In genomic region chr9:129415954-129416651, GRCh38 we compare ENCODE assay signal across 10 cellular contexts.
DNase-seq lines count a peak whose midpoint lies in the region; ATAC-seq and TF ChIP-seq lines count a peak whose summit lies in the region.
"Had no signal": no experiment of that assay in that cellular context is flagged by ENCODE, and none has a peak within 500 bp of the region (broad histone marks: within the 10 kb centered on the region; RNA-seq: fewer than 3 reads in every experiment).

No MANE protein-coding gene starts in this region.

- CTCF ChIA-PET in activated CD4-positive, alpha-beta T cell treated with anti-CD3 and anti-CD28 coated beads, Interleukin-2, amount 10 ng/mL, durations not matched to agents 7 days and 5 days (lab: Charles Lee) = interaction anchor here (0.9 to 1.5 kb wide), 3 partner anchors 15 to 274 kb away, joined by 3 to 5 read pairs (median 3); no protein-coding TSS in a partner anchor

- peak overlapping the region; percentile 54 for H3K27ac Mint-ChIP-seq in activated CD4-positive, alpha-beta T cell treated with anti-CD3 and anti-CD28 coated beads, Interleukin-2, amount 10 ng/mL, durations not matched to agents 7 days and 5 days
- H3K27ac Mint-ChIP-seq in endothelial cell (ENCODE audit: unreplicated experiment) = peak overlapping the region; percentile 75

- H3K4me3 ChIP-seq in sigmoid colon = no peak overlapping the region
- H3K4me3 ChIP-seq in lower lobe of right lung = no peak overlapping the region

- H3K4me1 ChIP-seq in sigmoid colon (peaks cover 0 to 38% (median 30%) of the 10 kb centered on the region in 4 donors), lower lobe of right lung (peaks cover 32% of the 10 kb centered on the region)

- WGBS in sigmoid colon, 2 donors = 46 to 62% methylated on average over 25 of the region's 25 CpGs

- H3K9me3 ChIP-seq in sigmoid colon (no peaks in the 10 kb centered on the region), lower lobe of right lung (no peaks in the 10 kb centered on the region)

- POLR2A ChIA-PET in activated CD4-positive, alpha-beta T cell treated with anti-CD3 and anti-CD28 coated beads, Interleukin-2, amount 10 ng/mL, durations not matched to agents 7 days and 5 days (lab: Charles Lee) = no interaction called here

- H3K27me3 ChIP-seq in sigmoid colon = no peaks in the 10 kb centered on the region
- no peaks in the 10 kb centered on the region for H3K27me3 ChIP-seq in lower lobe of right lung (ENCODE audit: low read depth)

- peaks cover 37% of the 10 kb centered on the region for H3K4me1 Mint-ChIP-seq in activated CD4-positive, alpha-beta T cell treated with anti-CD3 and anti-CD28 coated beads, Interleukin-2, amount 10 ng/mL, durations not matched to agents 7 days and 5 days
- H3K4me1 Mint-ChIP-seq in endothelial cell (ENCODE audit: unreplicated experiment) = peaks cover 11% of the 10 kb centered on the region

- H3K9me3 Mint-ChIP-seq in activated CD4-positive, alpha-beta T cell treated with anti-CD3 and anti-CD28 coated beads, Interleukin-2, amount 10 ng/mL, durations not matched to agents 7 days and 5 days = no peaks in the 10 kb centered on the region
- no peaks in the 10 kb centered on the region for H3K9me3 Mint-ChIP-seq in endothelial cell (ENCODE audit: unreplicated experiment)

- no peak for TF ChIP-seq EP300 in sigmoid colon (IDR thresholded peaks at IDR 0.05)

- peak overlapping the region; percentile 6 to 100 (median 29) for H3K27ac ChIP-seq in sigmoid colon
- no peak overlapping the region for H3K27ac ChIP-seq in lower lobe of right lung

- no peaks in the 10 kb centered on the region for H3K36me3 Mint-ChIP-seq in activated CD4-positive, alpha-beta T cell treated with anti-CD3 and anti-CD28 coated beads, Interleukin-2, amount 10 ng/mL, durations not matched to agents 7 days and 5 days (ENCODE audit: low read depth)
- no peaks in the 10 kb centered on the region for H3K36me3 Mint-ChIP-seq in endothelial cell (ENCODE audit: low read depth, unreplicated experiment)

- H3K4me3 Mint-ChIP-seq in activated CD4-positive, alpha-beta T cell treated with anti-CD3 and anti-CD28 coated beads, Interleukin-2, amount 10 ng/mL, durations not matched to agents 7 days and 5 days = no peak overlapping the region
- H3K4me3 Mint-ChIP-seq in endothelial cell (ENCODE audit: unreplicated experiment) = no peak overlapping the region

- ATAC-seq in HG03095 (IDR thresholded peaks at IDR 0.05; ENCODE audit: unreplicated experiment) (no peak), lower lobe of right lung (no peak), HG03159 (IDR thresholded peaks at IDR 0.05; ENCODE audit: unreplicated experiment) (no peak)

- intact Hi-C loops in sigmoid colon (cut with DNase I) (no loop called here), lower lobe of right lung (cut with DNase I) (no loop called here)

- H3K36me3 ChIP-seq in sigmoid colon = no peaks in the 10 kb centered on the region
- no peaks in the 10 kb centered on the region for H3K36me3 ChIP-seq in lower lobe of right lung

- no peak for TF ChIP-seq POLR2A in sigmoid colon (IDR thresholded peaks at IDR 0.05)

- no peak for DNase-seq in activated CD4-positive, alpha-beta T cell treated with anti-CD3 and anti-CD28 coated beads, Interleukin-2, amount 10 ng/mL, durations not matched to agents 7 days and 5 days
- no peak for DNase-seq in activated CD4-positive, alpha-beta T cell treated with anti-CD3 and anti-CD28 coated beads, Interleukin-2, amount 50 U/mL, for 4 hours
- DNase-seq in NAMALWA (ENCODE audit: low spot score) (peak; percentile 27), endothelial cell (ENCODE audit: low spot score) (no peak), sigmoid colon (no peak), lower lobe of right lung (no peak)
- DNase-seq: NCI-H1436 treated with DMSO at 0.1 percent for 48 hours; stimulated activated naive CD4-positive, alpha-beta T cell treated with Interleukin-2 at 50 U/mL for 16 hours had no signal

- no peaks in the 10 kb centered on the region for H3K27me3 Mint-ChIP-seq in activated CD4-positive, alpha-beta T cell treated with anti-CD3 and anti-CD28 coated beads, Interleukin-2, amount 10 ng/mL, durations not matched to agents 7 days and 5 days
- peaks cover 22% of the 10 kb centered on the region for H3K27me3 Mint-ChIP-seq in endothelial cell (ENCODE audit: unreplicated experiment)

- TF ChIP-seq CTCF in endothelial cell (IDR thresholded peaks at IDR 0.05; ENCODE audit: unreplicated experiment) = no peak
- no peak for TF ChIP-seq CTCF in sigmoid colon (IDR thresholded peaks at IDR 0.05)
- TF ChIP-seq CTCF in lower lobe of right lung (IDR thresholded peaks at IDR 0.05) = no peak
